8 cellular contexts compared by ENCODE assay signal in the genomic region with DNA sequence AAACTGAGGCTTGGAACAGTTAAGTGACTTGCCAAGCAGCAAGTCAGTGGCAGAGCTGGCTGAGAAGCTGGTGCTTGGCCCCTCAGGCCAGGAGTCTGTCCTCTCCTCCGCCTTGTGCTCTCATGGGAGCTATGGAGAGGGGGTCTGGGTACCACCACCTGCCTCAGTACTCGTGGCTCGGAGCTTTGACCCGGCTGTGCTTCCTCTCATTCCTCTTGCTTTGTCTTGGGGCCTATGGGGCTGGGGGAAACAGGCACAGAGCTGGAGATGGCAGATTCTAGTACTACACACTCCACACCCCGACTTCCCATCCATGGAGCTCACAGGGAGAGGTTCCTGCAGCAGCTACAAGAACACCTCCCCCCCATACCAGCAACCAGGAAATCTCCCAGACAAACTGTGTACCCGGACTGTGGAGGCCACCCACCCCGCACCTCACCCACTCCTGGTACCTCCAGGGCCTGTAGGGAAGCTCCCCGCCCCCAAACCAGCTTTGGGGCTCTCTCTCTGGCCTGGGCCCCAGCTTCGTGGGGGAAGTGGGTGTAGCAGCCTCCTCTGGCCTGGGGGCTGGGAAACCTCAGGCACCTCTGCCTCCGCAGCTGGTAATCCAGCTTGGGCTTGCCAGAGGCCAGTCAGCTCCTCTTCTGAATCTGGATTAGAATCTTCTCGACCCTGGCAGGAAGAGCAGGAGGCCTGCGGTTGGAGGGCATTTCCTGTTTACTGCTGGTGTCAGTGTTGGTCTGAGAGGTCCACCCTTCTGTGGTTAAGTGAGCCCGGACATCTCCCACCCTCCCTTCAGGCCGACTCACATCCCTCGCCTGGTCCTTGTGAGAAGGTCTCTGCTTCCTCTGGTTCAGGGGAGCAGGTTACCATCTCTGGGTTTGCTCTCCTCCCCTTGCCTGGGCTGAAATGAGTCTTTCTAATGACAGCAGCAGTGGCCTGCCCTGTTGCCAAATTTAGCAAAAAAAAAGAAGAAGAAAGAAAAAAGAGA. TPM values are rescaled to one million over a fixed set of nuclear protein-coding genes. Genes with fewer than 3 reads are reported as not detected.
A peak's percentile ranks its signal among the peaks of the same experiment; 100 is the strongest.
DNase-seq lines count a peak whose midpoint lies in the region; ATAC-seq and TF ChIP-seq lines count a peak whose summit lies in the region.

No MANE protein-coding gene starts in this region.

- CTCF ChIA-PET in activated CD8-positive, alpha-beta T cell treated with anti-CD3 and anti-CD28 coated beads, Interleukin-2, amount 10 ng/mL, durations not matched to agents 7 days and 5 days (lab: Charles Lee), result interaction anchor here (0.7 to 8.6 kb wide), 16 partner anchors 9 to 387 kb away, joined by 3 to 82 read pairs (median 4); a partner anchor contains a TSS
- CTCF ChIA-PET in Caco-2 (lab: Charles Lee), result no interaction called here

- peaks cover 19% of the 10 kb centered on the region for H3K4me1 Mint-ChIP-seq in activated CD8-positive, alpha-beta T cell treated with anti-CD3 and anti-CD28 coated beads, Interleukin-2, amount 10 ng/mL, durations not matched to agents 7 days and 5 days (ENCODE audit: low read depth)
- H3K4me1 Mint-ChIP-seq in stimulated activated effector memory CD8-positive, alpha-beta T cell treated with anti-CD3 and anti-CD28 coated beads, Interleukin-12 subunit alpha, Interleukin-12 subunit beta, amount 100 ng/mL, for 72 hours, result peaks cover 26% of the 10 kb centered on the region
- no peaks in the 10 kb centered on the region for H3K4me1 Mint-ChIP-seq in Caco-2 (ENCODE audit: low read depth, unreplicated experiment)

- H3K9me3 Mint-ChIP-seq in activated CD8-positive, alpha-beta T cell treated with anti-CD3 and anti-CD28 coated beads, Interleukin-2, amount 10 ng/mL, durations not matched to agents 7 days and 5 days (ENCODE audit: insufficient read depth), result no peaks in the 10 kb centered on the region
- no peaks in the 10 kb centered on the region for H3K9me3 Mint-ChIP-seq in stimulated activated effector memory CD8-positive, alpha-beta T cell treated with anti-CD3 and anti-CD28 coated beads, Interleukin-12 subunit alpha, Interleukin-12 subunit beta, amount 100 ng/mL, for 72 hours
- H3K9me3 Mint-ChIP-seq in Caco-2 (ENCODE audit: unreplicated experiment), result no peaks in the 10 kb centered on the region

- no TSS peak for BruUV-seq in Caco-2 (replicated peaks; lab: Mats Ljungman, UMichigan)

- POLR2A ChIA-PET in activated CD8-positive, alpha-beta T cell treated with anti-CD3 and anti-CD28 coated beads, Interleukin-2, amount 10 ng/mL, durations not matched to agents 7 days and 5 days (lab: Charles Lee), result interaction anchor here (0.6 to 1.5 kb wide), 4 partner anchors 17 to 227 kb away, joined by 3 to 5 read pairs (median 4); a partner anchor contains a TSS
- POLR2A ChIA-PET in Caco-2 (lab: Charles Lee), result no interaction called here

- peak overlapping the region; percentile 48 for H3K27ac ChIP-seq in right cardiac atrium (ENCODE audit: low read length)

- peak; percentile 78 for DNase-seq in GM04504 (ENCODE audit: low read depth)
- DNase-seq in HS-5 (ENCODE audit: low read depth), result peak; percentile 73
- peak; percentile 43 for DNase-seq in activated CD8-positive, alpha-beta T cell treated with anti-CD3 and anti-CD28 coated beads, Interleukin-2, amount 10 ng/mL, durations not matched to agents 7 days and 5 days
- peak; percentile 34 to 79 (median 78) for DNase-seq in right cardiac atrium
- DNase-seq in stimulated activated effector memory CD8-positive, alpha-beta T cell treated with anti-CD3 and anti-CD28 coated beads, Interleukin-12 subunit alpha, Interleukin-12 subunit beta, amount 100 ng/mL, for 72 hours (ENCODE audit: low spot score in 2 of 2), result no peak
- DNase-seq in DMS 273 (lab: John Stamatoyannopoulos, UW; ENCODE audit: unreplicated experiment), result no peak
- no peak for DNase-seq in Caco-2

- H3K27ac Mint-ChIP-seq in activated CD8-positive, alpha-beta T cell treated with anti-CD3 and anti-CD28 coated beads, Interleukin-2, amount 10 ng/mL, durations not matched to agents 7 days and 5 days, result peak overlapping the region; percentile 79
- H3K27ac Mint-ChIP-seq in stimulated activated effector memory CD8-positive, alpha-beta T cell treated with anti-CD3 and anti-CD28 coated beads, Interleukin-12 subunit alpha, Interleukin-12 subunit beta, amount 100 ng/mL, for 72 hours, result peak overlapping the region; percentile 95
- no peak overlapping the region for H3K27ac Mint-ChIP-seq in Caco-2 (ENCODE audit: unreplicated experiment)

- intact Hi-C loops in right cardiac atrium (cut with DNase I), result no loop called here
- intact Hi-C loops in Caco-2 (cut with micrococcal nuclease; ENCODE audit: unreplicated experiment), result no loop called here

- H3K9me3 ChIP-seq in right cardiac atrium (ENCODE audit: control insufficient read depth, low read length) (no peaks in the 10 kb centered on the region), Caco-2 (no peaks in the 10 kb centered on the region)

- WGBS in right cardiac atrium, result 64% methylated on average over 15 of the region's 15 CpGs

- no peaks in the 10 kb centered on the region for H3K36me3 Mint-ChIP-seq in activated CD8-positive, alpha-beta T cell treated with anti-CD3 and anti-CD28 coated beads, Interleukin-2, amount 10 ng/mL, durations not matched to agents 7 days and 5 days (ENCODE audit: low read depth)
- H3K36me3 Mint-ChIP-seq in stimulated activated effector memory CD8-positive, alpha-beta T cell treated with anti-CD3 and anti-CD28 coated beads, Interleukin-12 subunit alpha, Interleukin-12 subunit beta, amount 100 ng/mL, for 72 hours, result no peaks in the 10 kb centered on the region
- no peaks in the 10 kb centered on the region for H3K36me3 Mint-ChIP-seq in Caco-2 (ENCODE audit: insufficient read depth, unreplicated experiment)

- H3K4me3 ChIP-seq in right cardiac atrium (ENCODE audit: low read length), result no peak overlapping the region
- no peak overlapping the region for H3K4me3 ChIP-seq in Caco-2 (ENCODE audit: low read depth, low read length)

- H3K4me1 ChIP-seq in right cardiac atrium (ENCODE audit: control insufficient read depth, insufficient read depth, low read length) (peaks cover 17% of the 10 kb centered on the region), Caco-2 (no peaks in the 10 kb centered on the region)

- no peaks in the 10 kb centered on the region for H3K27me3 ChIP-seq in right cardiac atrium (ENCODE audit: control insufficient read depth, insufficient read depth)
- H3K27me3 ChIP-seq in Caco-2 (replicated peaks; ENCODE audit: control insufficient read depth, insufficient read depth, low read length), result no peaks in the 10 kb centered on the region

- peaks cover 6% of the 10 kb centered on the region for H3K27me3 Mint-ChIP-seq in activated CD8-positive, alpha-beta T cell treated with anti-CD3 and anti-CD28 coated beads, Interleukin-2, amount 10 ng/mL, durations not matched to agents 7 days and 5 days (ENCODE audit: low read depth)
- H3K27me3 Mint-ChIP-seq in Caco-2 (ENCODE audit: insufficient read depth, unreplicated experiment), result no peaks in the 10 kb centered on the region

- no peaks in the 10 kb centered on the region for H3K36me3 ChIP-seq in Caco-2 (ENCODE audit: control insufficient read depth, insufficient read depth, low read length)

- TF ChIP-seq CTCF in Caco-2 (IDR thresholded peaks at IDR 0.05; ENCODE audit: insufficient read depth in 1 of 2, low read depth in 1 of 2, low read length in 1 of 2, severe bottlenecking in 1 of 2, unreplicated experiment in 1 of 2), result no peak

- H3K4me3 Mint-ChIP-seq in activated CD8-positive, alpha-beta T cell treated with anti-CD3 and anti-CD28 coated beads, Interleukin-2, amount 10 ng/mL, durations not matched to agents 7 days and 5 days, result peak overlapping the region; percentile 6
- peak overlapping the region; percentile 42 for H3K4me3 Mint-ChIP-seq in stimulated activated effector memory CD8-positive, alpha-beta T cell treated with anti-CD3 and anti-CD28 coated beads, Interleukin-12 subunit alpha, Interleukin-12 subunit beta, amount 100 ng/mL, for 72 hours
- H3K4me3 Mint-ChIP-seq in Caco-2 (ENCODE audit: unreplicated experiment), result no peak overlapping the region

- ATAC-seq in GM21526 (IDR thresholded peaks at IDR 0.05; ENCODE audit: low FRiP score, unreplicated experiment) (peak; percentile 53), right cardiac atrium (peak; percentile 6 to 8)
- ATAC-seq in activated CD8-positive, alpha-beta T cell treated with anti-CD3 and anti-CD28 coated beads, Interleukin-2, amount 10 ng/mL, durations not matched to agents 7 days and 5 days, result peak; percentile 56
- peak; percentile 67 for ATAC-seq in stimulated activated effector memory CD8-positive, alpha-beta T cell treated with anti-CD3 and anti-CD28 coated beads, Interleukin-12 subunit alpha, Interleukin-12 subunit beta, amount 100 ng/mL, for 72 hours

RNA-seq across cellular contexts. Expression of a gene that starts 22.3 kb away (rescaled TPM):
- 1 to 10 TPM; 1.2 to 1.3 TPM for total RNA-seq in activated CD8-positive, alpha-beta T cell treated with anti-CD3 and anti-CD28 coated beads, Interleukin-2, amount 10 ng/mL, durations not matched to agents 7 days and 5 days
- total RNA-seq in right cardiac atrium (100 to 1,000 TPM; 141 to 365 (median 217) TPM), Caco-2 (2022) (20.8 and 24.1 TPM in 2 replicates)
- 315 TPM for polyA plus RNA-seq in right cardiac atrium

Comparison
In these comparisons a context has a peak if more than half of its experiments do, and no peak if none do; other contexts are left out.
1. DNase-seq: peak in GM04504 (single experiment), HS-5 (single experiment), activated CD8-positive, alpha-beta T cell treated with anti-CD3 and anti-CD28 coated beads, Interleukin-2, amount 10 ng/mL, durations not matched to agents 7 days and 5 days (single experiment) and right cardiac atrium (3 of 3); none in stimulated activated effector memory CD8-positive, alpha-beta T cell treated with anti-CD3 and anti-CD28 coated beads, Interleukin-12 subunit alpha, Interleukin-12 subunit beta, amount 100 ng/mL, for 72 hours (0 of 2), DMS 273 (single experiment) and Caco-2 (0 of 2).
2. ATAC-seq: peak in every context shown above with its lines; median percentile 67 in stimulated activated effector memory CD8-positive, alpha-beta T cell treated with anti-CD3 and anti-CD28 coated beads, Interleukin-12 subunit alpha, Interleukin-12 subunit beta, amount 100 ng/mL, for 72 hours; 56 in activated CD8-positive, alpha-beta T cell treated with anti-CD3 and anti-CD28 coated beads, Interleukin-2, amount 10 ng/mL, durations not matched to agents 7 days and 5 days; 53 in GM21526; 7 in right cardiac atrium.